Comparison of ENCODE assay signal across 28 cellular contexts in genomic region chr14:101483829-101484228, GRCh38.
"Had no signal": no experiment of that assay in that cellular context is flagged by ENCODE, and none has a peak within 500 bp of the region (broad histone marks: within the 10 kb centered on the region; RNA-seq: fewer than 3 reads in every experiment).

No MANE protein-coding gene starts in this region.

- ATAC-seq: stimulated activated effector memory CD8-positive, alpha-beta T cell treated with anti-CD3 and anti-CD28 coated beads, Interleukin-12 subunit alpha, Interleukin-12 subunit beta, amount 100 ng/mL, for 72 hours; stimulated activated memory B cell treated with anti-CD40 and anti-IgM and Interleukin-4, amounts not matched to agents 10 μg/mL and 1 μg/mL and 100 μg/mL, for 72 hours; stimulated activated naive B cell treated with anti-CD40 and anti-IgM and Interleukin-4, amounts not matched to agents 10 μg/mL and 1 μg/mL and 100 μg/mL, for 72 hours; stimulated activated naive CD8-positive, alpha-beta T cell treated with anti-CD3 and anti-CD28 coated beads, Interleukin-15, amount 100 ng/mL, for 72 hours; stimulated activated naive CD8-positive, alpha-beta T cell treated with anti-CD3 and anti-CD28 coated beads, Interleukin-15, Interleukin-2, amounts not matched to agents 100 U/mL and 50 U/mL, for 24 hours; upper lobe of right lung had no signal

- H3K27me3 ChIP-seq: testis, thyroid gland, tibial nerve, transverse colon, upper lobe of left lung, uterus, vagina had no signal

- H3K27ac Mint-ChIP-seq: stimulated activated effector memory CD8-positive, alpha-beta T cell treated with anti-CD3 and anti-CD28 coated beads, Interleukin-12 subunit alpha, Interleukin-12 subunit beta, amount 100 ng/mL, for 72 hours; stimulated activated memory B cell treated with anti-CD40 and anti-IgM and Interleukin-4, amounts not matched to agents 10 μg/mL and 1 μg/mL and 100 μg/mL, for 72 hours; stimulated activated naive B cell treated with anti-CD40 and anti-IgM and Interleukin-4, amounts not matched to agents 10 μg/mL and 1 μg/mL and 100 μg/mL, for 72 hours; stimulated activated naive CD8-positive, alpha-beta T cell treated with anti-CD3 and anti-CD28 coated beads, Interleukin-15, amount 100 ng/mL, for 72 hours; stimulated activated naive CD8-positive, alpha-beta T cell treated with anti-CD3 and anti-CD28 coated beads, Interleukin-15, Interleukin-2, amounts not matched to agents 100 ng/mL and 50 ng/mL, for 24 hours; type B pancreatic cell had no signal

- H3K9me3 Mint-ChIP-seq: type B pancreatic cell had no signal

- H3K4me3 Mint-ChIP-seq: stimulated activated effector memory CD8-positive, alpha-beta T cell treated with anti-CD3 and anti-CD28 coated beads, Interleukin-12 subunit alpha, Interleukin-12 subunit beta, amount 100 ng/mL, for 72 hours; stimulated activated memory B cell treated with anti-CD40 and anti-IgM and Interleukin-4, amounts not matched to agents 10 μg/mL and 1 μg/mL and 100 μg/mL, for 72 hours; stimulated activated naive B cell treated with anti-CD40 and anti-IgM and Interleukin-4, amounts not matched to agents 10 μg/mL and 1 μg/mL and 100 μg/mL, for 72 hours; stimulated activated naive CD8-positive, alpha-beta T cell treated with anti-CD3 and anti-CD28 coated beads, Interleukin-15, amount 100 ng/mL, for 72 hours; stimulated activated naive CD8-positive, alpha-beta T cell treated with anti-CD3 and anti-CD28 coated beads, Interleukin-15, Interleukin-2, amounts not matched to agents 100 ng/mL and 50 ng/mL, for 24 hours; type B pancreatic cell had no signal

- H3K27me3 Mint-ChIP-seq: stimulated activated memory B cell treated with anti-CD40 and anti-IgM and Interleukin-4, amounts not matched to agents 10 μg/mL and 1 μg/mL and 100 μg/mL, for 72 hours had no signal

- H3K4me1 Mint-ChIP-seq: stimulated activated effector memory CD8-positive, alpha-beta T cell treated with anti-CD3 and anti-CD28 coated beads, Interleukin-12 subunit alpha, Interleukin-12 subunit beta, amount 100 ng/mL, for 72 hours; stimulated activated memory B cell treated with anti-CD40 and anti-IgM and Interleukin-4, amounts not matched to agents 10 μg/mL and 1 μg/mL and 100 μg/mL, for 72 hours; stimulated activated naive B cell treated with anti-CD40 and anti-IgM and Interleukin-4, amounts not matched to agents 10 μg/mL and 1 μg/mL and 100 μg/mL, for 72 hours; stimulated activated naive CD8-positive, alpha-beta T cell treated with anti-CD3 and anti-CD28 coated beads, Interleukin-15, amount 100 ng/mL, for 72 hours had no signal

- H3K36me3 ChIP-seq: stomach, suprapubic skin, thoracic aorta, thyroid gland, tibial artery, tibial nerve, transverse colon, upper lobe of left lung, upper lobe of right lung, uterus, vagina had no signal

- H3K4me1 ChIP-seq: suprapubic skin, testis, thyroid gland, tibial artery had no signal

- H3K9me3 ChIP-seq: testis, thyroid gland, upper lobe of right lung, uterus, vagina had no signal

- H3K36me3 Mint-ChIP-seq: stimulated activated effector memory CD8-positive, alpha-beta T cell treated with anti-CD3 and anti-CD28 coated beads, Interleukin-12 subunit alpha, Interleukin-12 subunit beta, amount 100 ng/mL, for 72 hours; stimulated activated memory B cell treated with anti-CD40 and anti-IgM and Interleukin-4, amounts not matched to agents 10 μg/mL and 1 μg/mL and 100 μg/mL, for 72 hours; stimulated activated naive B cell treated with anti-CD40 and anti-IgM and Interleukin-4, amounts not matched to agents 10 μg/mL and 1 μg/mL and 100 μg/mL, for 72 hours; type B pancreatic cell had no signal

- H3K27ac ChIP-seq: stomach, suprapubic skin, testis, thoracic aorta, thyroid gland, tibial artery, tibial nerve, transverse colon, upper lobe of left lung, upper lobe of right lung, uterus, vagina had no signal

- H3K4me3 ChIP-seq: stomach, suprapubic skin, testis, thoracic aorta, thyroid gland, tibial artery, tibial nerve, transverse colon, upper lobe of left lung, upper lobe of right lung, uterus, vagina had no signal

- DNase-seq: stimulated activated CD4-positive, alpha-beta T cell treated with anti-CD3 and anti-CD28 coated beads, Interleukin-2, amount 100 ng/mL, for 48 hours; stimulated activated CD4-positive, alpha-beta T cell treated with anti-CD3 and anti-CD28 coated beads, Interleukin-4, amount 100 ng/mL, for 1 hour; stimulated activated CD4-positive, alpha-beta T cell treated with anti-CD3 and anti-CD28 coated beads, Interleukin-4, amount 100 ng/mL, for 24 hours; stimulated activated CD4-positive, alpha-beta T cell treated with anti-CD3 and anti-CD28 coated beads, Interleukin-4, amount 100 ng/mL, for 4 hours; stimulated activated CD8-positive, alpha-beta memory T cell treated with anti-CD3 and anti-CD28 coated beads, Interleukin-4, amount 100 ng/mL, for 48 hours; stimulated activated naive B cell treated with anti-CD40 and anti-IgM and Interleukin-4, amounts not matched to agents 10 μg/mL and 1 μg/mL and 100 μg/mL, for 72 hours; stimulated activated naive CD4-positive, alpha-beta T cell; stimulated activated naive CD4-positive, alpha-beta T cell treated with Interleukin-2 at 50 U/mL for 16 hours; stimulated activated naive CD8-positive, alpha-beta T cell treated with anti-CD3 and anti-CD28 coated beads, Interleukin-15, amount 100 ng/mL, for 72 hours; stimulated activated naive CD8-positive, alpha-beta T cell treated with anti-CD3 and anti-CD28 coated beads, Interleukin-15, Interleukin-2, amounts not matched to agents 100 U/mL and 50 U/mL, for 24 hours; stomach; substantia nigra; testis; thyroid gland; tibial artery; transverse colon; trophoblast cell; upper lobe of left lung; upper lobe of right lung; uterus had no signal
